Comparison of ENCODE assay signal across 21 cellular contexts in the genomic region with DNA sequence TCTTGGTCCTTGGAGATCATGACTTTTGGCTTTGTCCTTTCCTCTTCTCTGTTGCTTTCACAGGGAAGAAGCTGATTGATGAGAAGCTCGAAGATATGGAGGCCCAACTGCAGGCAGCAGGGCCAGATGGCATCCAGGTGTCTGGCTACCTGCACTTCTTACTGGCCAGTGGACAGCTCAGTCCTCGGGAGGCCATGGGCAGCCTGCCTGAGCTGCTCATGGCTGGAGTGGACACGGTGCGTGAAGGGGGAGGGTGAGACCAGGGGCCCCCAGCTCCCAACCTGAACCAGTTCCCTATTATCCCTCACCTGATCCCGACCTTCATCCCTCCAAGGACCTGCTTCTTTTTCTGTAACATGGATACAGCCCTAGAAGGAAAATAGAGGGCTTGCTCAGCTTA. TPM values are rescaled to one million over a fixed set of nuclear protein-coding genes. Genes with fewer than 3 reads are reported as not detected.
A peak's percentile ranks its signal among the peaks of the same experiment; 100 is the strongest.
DNase-seq lines count a peak whose midpoint lies in the region; ATAC-seq and TF ChIP-seq lines count a peak whose summit lies in the region.
"Had no signal": no experiment of that assay in that cellular context is flagged by ENCODE, and none has a peak within 500 bp of the region (broad histone marks: within the 10 kb centered on the region; RNA-seq: fewer than 3 reads in every experiment).

No MANE protein-coding gene starts in this region.

- no peak overlapping the region for H3K18ac ChIP-seq in neuronal stem cell (ENCODE audit: low read length)

- no TSS peak for BruUV-seq in MCF 10A (replicated peaks; lab: Mats Ljungman, UMichigan)

- H3K79me1 ChIP-seq in neuronal stem cell (ENCODE audit: low read depth, low read length): no peaks in the 10 kb centered on the region

- DNase-seq in right atrium auricular region (ENCODE audit: low spot score): peak; percentile 32
- no peak for DNase-seq in left cardiac atrium
- peak; percentile 3 for DNase-seq in iPS-NIHi7 (ENCODE audit: extremely low spot score)
- DNase-seq in neuronal stem cell (ENCODE audit: low spot score): no peak
- no peak for DNase-seq in gastrocnemius medialis
- DNase-seq in T-helper 2 cell: no peak
- no peak for DNase-seq in MCF 10A (ENCODE audit: unreplicated experiment)
- DNase-seq: 8988T; ACHN; Caco-2; CD4-positive, CD25-positive, alpha-beta regulatory T cell; CD8-positive, alpha-beta T cell; DMS153; DND-41; GOT3; HFFc6 had no signal

- no peak overlapping the region for H2BK120ac ChIP-seq in neuronal stem cell (ENCODE audit: low read depth, low read length)

- TF ChIP-seq CTCF in right atrium auricular region (IDR thresholded peaks at IDR 0.05) (no peak), gastrocnemius medialis (IDR thresholded peaks at IDR 0.05 in 4 of 5, conservative IDR thresholded peaks at IDR 0.05 in 1 of 5) (no peak), MCF 10A (IDR thresholded peaks at IDR 0.05; ENCODE audit: unreplicated experiment) (no peak)

- no peak overlapping the region for H3K4me3 Mint-ChIP-seq in MCF 10A (ENCODE audit: unreplicated experiment)
- H3K4me3 Mint-ChIP-seq: CD4-positive, CD25-positive, alpha-beta regulatory T cell; CD8-positive, alpha-beta T cell; HFFc6 had no signal

- in situ Hi-C loops in gastrocnemius medialis (cut with MboI; ENCODE audit: low sequenced_read_pairs in 4 of 4): no loop called here

- no peak for TF ChIP-seq POLR2A in gastrocnemius medialis (IDR thresholded peaks at IDR 0.05)

- no peak overlapping the region for H3K27ac ChIP-seq in right atrium auricular region
- H3K27ac ChIP-seq in neuronal stem cell (replicated peaks; ENCODE audit: low read length): no peak overlapping the region
- H3K27ac ChIP-seq in gastrocnemius medialis: peak overlapping the region in 3 of 4 donors; percentile 22 to 95 (median 95)
- H3K27ac ChIP-seq: A549, C4-2B had no signal

- H3K4me2 ChIP-seq in neuronal stem cell (ENCODE audit: insufficient read depth, low read length, poor library complexity, severe bottlenecking): no peak overlapping the region
- H3K4me2 ChIP-seq: A549 had no signal

- H3K4me1 Mint-ChIP-seq in MCF 10A (ENCODE audit: insufficient read depth, unreplicated experiment): peaks cover 6% of the 10 kb centered on the region
- H3K4me1 Mint-ChIP-seq: CD4-positive, CD25-positive, alpha-beta regulatory T cell had no signal

- no peak overlapping the region for H2AK5ac ChIP-seq in neuronal stem cell (ENCODE audit: low read depth, low read length)

- ATAC-seq in left cardiac atrium: no peak
- ATAC-seq in gastrocnemius medialis: no peak
- no peak for ATAC-seq in GM21528 (IDR thresholded peaks at IDR 0.05; ENCODE audit: low FRiP score, unreplicated experiment)
- ATAC-seq: A549; CD8-positive, alpha-beta T cell had no signal

- CTCF ChIA-PET in MCF 10A (lab: Yijun Ruan, JAX): no interaction called here

- no peak overlapping the region for H3K27ac Mint-ChIP-seq in MCF 10A (ENCODE audit: low read depth, unreplicated experiment)
- H3K27ac Mint-ChIP-seq: CD8-positive, alpha-beta T cell; HFFc6 had no signal

- H3K23ac ChIP-seq in neuronal stem cell (ENCODE audit: low read depth, low read length, poor library complexity): peak overlapping the region; percentile 11

- H3K9me3 ChIP-seq in right atrium auricular region (no peaks in the 10 kb centered on the region), neuronal stem cell (replicated peaks in 1 of 2; ENCODE audit: control insufficient read depth in 2 of 2, insufficient read depth in 1 of 2, low read depth in 1 of 2, low read length in 2 of 2) (no peaks in the 10 kb centered on the region), gastrocnemius medialis (no peaks in the 10 kb centered on the region)
- H3K9me3 ChIP-seq: A549, Caco-2, HAP-1 had no signal

- peaks cover 19% of the 10 kb centered on the region for H3K27me3 Mint-ChIP-seq in MCF 10A (ENCODE audit: insufficient read depth, unreplicated experiment)

- intact Hi-C loops in left cardiac atrium (cut with DNase I) (no loop called here), gastrocnemius medialis (cut with DNase I; ENCODE audit: low total_unique reads) (no loop called here), MCF 10A (cut with micrococcal nuclease) (no loop called here)

- no peak overlapping the region for H2AFZ ChIP-seq in neuronal stem cell (ENCODE audit: low read length)

- H3K27me3 ChIP-seq in right atrium auricular region: no peaks in the 10 kb centered on the region
- peaks cover 0 to 2% (median 0%) of the 10 kb centered on the region in 3 experiments for H3K27me3 ChIP-seq in neuronal stem cell (ENCODE audit: control insufficient read depth in 3 of 3, insufficient read depth in 3 of 3, low read depth in 1 of 3, low read length in 3 of 3)
- H3K27me3 ChIP-seq in gastrocnemius medialis: no peaks in the 10 kb centered on the region

- H2BK5ac ChIP-seq in neuronal stem cell (ENCODE audit: low read length): no peak overlapping the region

- H3K14ac ChIP-seq in neuronal stem cell (ENCODE audit: low read length): no peak overlapping the region

- WGBS in neuronal stem cell (ENCODE audit: extremely low coverage in 2 of 2, insufficient read length in 2 of 2, insufficient replicate concordance in 1 of 2), 2 donors: no CpG with 5 or more reads among the region's 5 CpGs

- no peak overlapping the region for H4K91ac ChIP-seq in neuronal stem cell (ENCODE audit: low read depth, low read length, poor library complexity)

- H3K4me3 ChIP-seq in right atrium auricular region (no peak overlapping the region), neuronal stem cell (ENCODE audit: low read length in 2 of 2) (no peak overlapping the region), gastrocnemius medialis (no peak overlapping the region)
- H3K4me3 ChIP-seq: A549, HAP-1 had no signal

- H3K36me3 Mint-ChIP-seq in MCF 10A (ENCODE audit: insufficient read depth, unreplicated experiment): no peaks in the 10 kb centered on the region
- H3K36me3 Mint-ChIP-seq: CD4-positive, CD25-positive, alpha-beta regulatory T cell; CD8-positive, alpha-beta T cell had no signal

- H3K36me3 ChIP-seq in right atrium auricular region (peaks cover 35% of the 10 kb centered on the region), neuronal stem cell (replicated peaks in 1 of 2; ENCODE audit: control insufficient read depth in 2 of 2, insufficient read depth in 2 of 2, low read length in 2 of 2) (no peaks in the 10 kb centered on the region), gastrocnemius medialis (peaks cover 0 to 17% of the 10 kb centered on the region in 2 donors)
- H3K36me3 ChIP-seq: HAP-1 had no signal

- H2BK12ac ChIP-seq in neuronal stem cell (ENCODE audit: low read length): no peak overlapping the region

- H2BK15ac ChIP-seq in neuronal stem cell (ENCODE audit: low read length): no peak overlapping the region

- H3K4me1 ChIP-seq in right atrium auricular region (no peaks in the 10 kb centered on the region), neuronal stem cell (ENCODE audit: control insufficient read depth in 2 of 2, insufficient read depth in 1 of 2, low read depth in 1 of 2, low read length in 2 of 2) (no peaks in the 10 kb centered on the region), gastrocnemius medialis (peaks cover 15 to 37% of the 10 kb centered on the region in 2 donors)
- H3K4me1 ChIP-seq: A549, Caco-2, HAP-1 had no signal

- H3K9me3 Mint-ChIP-seq in MCF 10A (ENCODE audit: unreplicated experiment): no peaks in the 10 kb centered on the region
- H3K9me3 Mint-ChIP-seq: CD4-positive, CD25-positive, alpha-beta regulatory T cell; CD8-positive, alpha-beta T cell; HFFc6 had no signal

- POLR2A ChIA-PET in MCF 10A (lab: Yijun Ruan, JAX): interaction anchor here (0.5 to 1.4 kb wide), 3 partner anchors 41 to 102 kb away, joined by 3 read pairs; no protein-coding TSS in a partner anchor

- no peak overlapping the region for H3K4ac ChIP-seq in neuronal stem cell (ENCODE audit: low read length)

- no peak overlapping the region for H3K9ac ChIP-seq in neuronal stem cell (ENCODE audit: low read depth, low read length, poor library complexity)

- H4K8ac ChIP-seq in neuronal stem cell (ENCODE audit: low read depth, low read length): no peak overlapping the region

RNA-seq across cellular contexts. Expression of a gene that starts 18.7 kb away (rescaled TPM):
- under 1 TPM in 1 of 2 donors, not detected in 1; 0.19 TPM for total RNA-seq in right atrium auricular region
- under 1 TPM; 0.10 to 0.18 TPM for total RNA-seq in left cardiac atrium
- not detected for polyA plus RNA-seq in neuronal stem cell (2013, experiment 1 of 2)
- polyA plus RNA-seq in neuronal stem cell (2013, experiment 2 of 2): not detected
- 10 to 100 TPM in 3 of 4 donors, 1 to 10 TPM in 1; 8.3 to 65.4 (median 44.3) TPM for total RNA-seq in gastrocnemius medialis
- not detected in 2 replicates for total RNA-seq in MCF 10A (2022)
- total RNA-seq: Caco-2; CD4-positive, CD25-positive, alpha-beta regulatory T cell; CD8-positive, alpha-beta T cell; HFFc6 had no signal
- polyA plus RNA-seq: A549; BJ; CD4-positive, CD25-positive, alpha-beta regulatory T cell had no signal

RNA-seq across cellular contexts. Expression of a gene that starts 30.9 kb away (rescaled TPM):
- total RNA-seq in right atrium auricular region: 10 to 100 TPM; 17.2 to 23.4 TPM
- total RNA-seq in left cardiac atrium: 10 to 100 TPM; 13.8 to 17.4 TPM
- polyA plus RNA-seq in neuronal stem cell (2013, experiment 1 of 2): 0.99 TPM
- 0.84 TPM for polyA plus RNA-seq in neuronal stem cell (2013, experiment 2 of 2)
- total RNA-seq in gastrocnemius medialis: 10 to 100 TPM; 17.9 to 56.3 (median 26.8) TPM
- total RNA-seq in MCF 10A (2022): 0.12 TPM in 1 of 2 replicates, not detected in the other
- total RNA-seq: CD4-positive, CD25-positive, alpha-beta regulatory T cell; CD8-positive, alpha-beta T cell had no signal

RNA-seq across cellular contexts. Expression of a gene that starts 46.7 kb away (rescaled TPM):
- total RNA-seq in right atrium auricular region (1 to 10 TPM; 1.8 to 2.4 TPM), left cardiac atrium (1 to 10 TPM; 1.8 TPM), gastrocnemius medialis (1 to 10 TPM in 2 of 4 donors, under 1 TPM in 2; 0.36 to 3.9 (median 2.1) TPM), MCF 10A (2022) (not detected in 2 replicates)
- not detected for polyA plus RNA-seq in neuronal stem cell (2013, experiment 1 of 2)
- 0.03 TPM for polyA plus RNA-seq in neuronal stem cell (2013, experiment 2 of 2)
- total RNA-seq: CD4-positive, CD25-positive, alpha-beta regulatory T cell; CD8-positive, alpha-beta T cell; HFFc6 had no signal
- polyA plus RNA-seq: BJ; CD4-positive, CD25-positive, alpha-beta regulatory T cell had no signal

Comparison
In these comparisons a context has a peak if more than half of its experiments do, and no peak if none do; other contexts are left out.
1. DNase-seq: peak in right atrium auricular region (single experiment) and iPS-NIHi7 (single experiment); none in left cardiac atrium (single experiment), neuronal stem cell (single experiment), gastrocnemius medialis (0 of 2), T-helper 2 cell (0 of 5) and MCF 10A (single experiment).
2. H3K27ac ChIP-seq: peak in gastrocnemius medialis (3 of 4); none in right atrium auricular region (0 of 2) and neuronal stem cell (single experiment).
3. RNA of a gene that starts 30.9 kb away (total RNA-seq): 17.9 to 56.3 TPM in gastrocnemius medialis, 17.2 to 23.4 TPM in right atrium auricular region and 13.8 to 17.4 TPM in left cardiac atrium; 0.12 TPM in MCF 10A; every median in the first group is over 10 times any median in the second.